9 cellular contexts compared by ENCODE assay signal in genomic region chr10:20598590-20598989, GRCh38.
DNase-seq lines count a peak whose midpoint lies in the region; ATAC-seq and TF ChIP-seq lines count a peak whose summit lies in the region.
"Had no signal": no experiment of that assay in that cellular context is flagged by ENCODE, and none has a peak within 500 bp of the region (broad histone marks: within the 10 kb centered on the region; RNA-seq: fewer than 3 reads in every experiment).

No MANE protein-coding gene starts in this region.

- no peak for TF ChIP-seq POLR2A in suprapubic skin (IDR thresholded peaks at IDR 0.05)

- no peak overlapping the region for H3K4me3 ChIP-seq in HUES48 (ENCODE audit: low read depth, low read length)
- H3K4me3 ChIP-seq in mammary epithelial cell (replicated peaks in 1 of 3; ENCODE audit: insufficient read depth in 1 of 3, low read depth in 2 of 3, low read length in 3 of 3): no peak overlapping the region
- no peak overlapping the region for H3K4me3 ChIP-seq in suprapubic skin

- 0% methylated on average over 2 of the region's 3 CpGs for WGBS in mammary epithelial cell (ENCODE audit: low coverage, missing lambda C conversion rate)
- 18% methylated on average over 3 of the region's 3 CpGs for WGBS in suprapubic skin

- peak overlapping the region; percentile 31 for H3K4me2 ChIP-seq in mammary epithelial cell (ENCODE audit: insufficient read depth, low read depth, low read length)

- no TSS peak for BruUV-seq in mammary epithelial cell (replicated peaks; lab: Mats Ljungman, UMichigan)

- H3K27me3 ChIP-seq in HUES48 (ENCODE audit: control insufficient read depth, insufficient read depth, low read length) (no peaks in the 10 kb centered on the region), mammary epithelial cell (ENCODE audit: insufficient read depth, low read length) (no peaks in the 10 kb centered on the region), suprapubic skin (no peaks in the 10 kb centered on the region)

- H3K9me3 ChIP-seq in HUES48 (ENCODE audit: control insufficient read depth, insufficient read depth, low read length): no peaks in the 10 kb centered on the region
- no peaks in the 10 kb centered on the region for H3K9me3 ChIP-seq in mammary epithelial cell (replicated peaks; ENCODE audit: insufficient read depth, low read length)
- no peaks in the 10 kb centered on the region for H3K9me3 ChIP-seq in suprapubic skin

- H3K9ac ChIP-seq in HUES48 (ENCODE audit: low read depth, low read length): no peak overlapping the region
- H3K9ac ChIP-seq in mammary epithelial cell (ENCODE audit: insufficient read depth, low read length): no peak overlapping the region

- TF ChIP-seq EP300 in suprapubic skin (IDR thresholded peaks at IDR 0.05): no peak

- peak overlapping the region; percentile 49 for H3K27ac ChIP-seq in HUES48 (ENCODE audit: low read depth, low read length)
- no peak overlapping the region for H3K27ac ChIP-seq in mammary epithelial cell (ENCODE audit: insufficient read depth, low read depth, low read length)
- H3K27ac ChIP-seq in suprapubic skin: no peak overlapping the region

- CTCF ChIA-PET in mammary epithelial cell (lab: Charles Lee; ENCODE audit: low non-redundant PET): interaction anchor here (0.7 kb wide), 1 partner anchor 840 kb away, joined by 5 read pairs; no protein-coding TSS in a partner anchor

- H2AFZ ChIP-seq in mammary epithelial cell (ENCODE audit: low read depth, low read length): no peak overlapping the region

- TF ChIP-seq CTCF in mammary epithelial cell (conservative IDR thresholded peaks at IDR 0.05 in 1 of 2, IDR thresholded peaks at IDR 0.05 in 1 of 2; ENCODE audit: extremely low read depth in 1 of 2, insufficient read depth in 1 of 2, low read depth in 1 of 2, low read length in 2 of 2) (no peak), suprapubic skin (IDR thresholded peaks at IDR 0.05) (no peak)

- H3K4me1 ChIP-seq in HUES48 (ENCODE audit: control insufficient read depth, insufficient read depth, low read length) (peaks cover 18% of the 10 kb centered on the region), mammary epithelial cell (ENCODE audit: insufficient read depth, low read length) (peaks cover 9% of the 10 kb centered on the region), suprapubic skin (no peaks in the 10 kb centered on the region)

- H3K36me3 ChIP-seq in HUES48 (ENCODE audit: control insufficient read depth, insufficient read depth, low read length) (no peaks in the 10 kb centered on the region), mammary epithelial cell (ENCODE audit: insufficient read depth, low read length) (no peaks in the 10 kb centered on the region), suprapubic skin (no peaks in the 10 kb centered on the region)

- dilution Hi-C loops in mammary epithelial cell (cut with HindIII; ENCODE audit: low sequenced_read_pairs): no loop called here

- no peaks in the 10 kb centered on the region for H3K79me2 ChIP-seq in mammary epithelial cell (ENCODE audit: insufficient read depth, low read length)

- peak; percentile 88 for DNase-seq in mammary epithelial cell
- DNase-seq in iris pigment epithelial cell (ENCODE audit: low read depth): peak; percentile 89
- peak; percentile 70 to 80 for DNase-seq in suprapubic skin (ENCODE audit: low spot score in 2 of 2)
- DNase-seq in NK-92 treated with Interleukin-12 subunit alpha and Interleukin-12 subunit beta, amount 100 ng/mL, for 24 hours (lab: John Stamatoyannopoulos, UW): no peak
- DNase-seq in stimulated activated naive CD4-positive, alpha-beta T cell treated with Interleukin-2 at 50 U/mL for 16 hours (lab: John Stamatoyannopoulos, UW): no peak
- DNase-seq in effector CD4-positive, alpha-beta T cell: no peak
- DNase-seq: naive thymus-derived CD8-positive, alpha-beta T cell had no signal

- ATAC-seq in GM21825 (IDR thresholded peaks at IDR 0.05; ENCODE audit: unreplicated experiment): no peak
- ATAC-seq: naive thymus-derived CD8-positive, alpha-beta T cell had no signal

- H4K20me1 ChIP-seq in mammary epithelial cell (ENCODE audit: insufficient read depth, low read length): no peaks in the 10 kb centered on the region

- intact Hi-C loops in mammary epithelial cell (cut with micrococcal nuclease): no loop called here

- in situ Hi-C loops in mammary epithelial cell (cut with MboI; ENCODE audit: low sequenced_read_pairs in 2 of 2): no loop called here

Comparison
In these comparisons a context has a peak if more than half of its experiments do, and no peak if none do; other contexts are left out.
1. DNase-seq: peak in mammary epithelial cell (single experiment), iris pigment epithelial cell (single experiment) and suprapubic skin (2 of 2); none in NK-92 treated with Interleukin-12 subunit alpha and Interleukin-12 subunit beta, amount 100 ng/mL, for 24 hours (single experiment), stimulated activated naive CD4-positive, alpha-beta T cell treated with Interleukin-2 at 50 U/mL for 16 hours (single experiment) and effector CD4-positive, alpha-beta T cell (single experiment).